In genomic region chr14:35164849-35165248, GRCh38 we compare ENCODE assay signal across 23 cellular contexts. TPM values are rescaled to one million over a fixed set of nuclear protein-coding genes. Genes with fewer than 3 reads are reported as not detected.
A peak's percentile ranks its signal among the peaks of the same experiment; 100 is the strongest.
DNase-seq lines count a peak whose midpoint lies in the region; ATAC-seq, FAIRE-seq and TF ChIP-seq lines count a peak whose summit lies in the region.
"Had no signal": no experiment of that assay in that cellular context is flagged by ENCODE, and none has a peak within 500 bp of the region (broad histone marks: within the 10 kb centered on the region; RNA-seq: fewer than 3 reads in every experiment).

No MANE protein-coding gene starts in this region.

- H3K9me3 ChIP-seq in HepG2 (ENCODE audit: low read length) (no peaks in the 10 kb centered on the region), right lobe of liver (no peaks in the 10 kb centered on the region), mucosa of descending colon (no peaks in the 10 kb centered on the region)
- H3K9me3 ChIP-seq: A549 had no signal

- no peaks in the 10 kb centered on the region for H4K20me1 ChIP-seq in HepG2 (ENCODE audit: insufficient read depth, low read length)

- CTCF ChIA-PET in HepG2 (lab: Yijun Ruan, JAX; ENCODE audit: low intra/inter-chr PET ratio, low total read pairs), result no interaction called here

- peaks cover 5 to 10% of the 10 kb centered on the region in 2 donors for H3K36me3 Mint-ChIP-seq in activated T-cell treated with anti-CD3 and anti-CD28 coated beads, Interleukin-2, amount 50 U/mL, for 72 hours (ENCODE audit: insufficient read depth in 2 of 2)
- peaks cover 59% of the 10 kb centered on the region for H3K36me3 Mint-ChIP-seq in activated T-cell treated with anti-CD3 and anti-CD28 coated beads, Interleukin-2, amount 50 U/mL, for 24 hours (ENCODE audit: low read depth)

- BruUV-seq in HepG2 (replicated peaks; lab: Mats Ljungman, UMichigan), result no TSS peak

- TF ChIP-seq EP300 in HepG2 (IDR thresholded peaks at IDR 0.05; ENCODE audit: low read depth in 2 of 2, low read length in 2 of 2), result no peak
- no peak for TF ChIP-seq EP300 in HepG2 (CRISPR knock-in tag; IDR thresholded peaks at IDR 0.05; ENCODE audit: borderline replicate concordance)

- H3K4me1 Mint-ChIP-seq in activated T-cell treated with anti-CD3 and anti-CD28 coated beads, Interleukin-2, amount 50 U/mL, for 72 hours (ENCODE audit: low read depth), result peaks cover 28% of the 10 kb centered on the region
- peaks cover 33% of the 10 kb centered on the region for H3K4me1 Mint-ChIP-seq in activated T-cell treated with anti-CD3 and anti-CD28 coated beads, Interleukin-2, amount 50 U/mL, for 24 hours (ENCODE audit: low read depth)

- H3K9me3 Mint-ChIP-seq in activated T-cell treated with anti-CD3 and anti-CD28 coated beads, Interleukin-2, amount 50 U/mL, for 72 hours, result peaks cover 4% of the 10 kb centered on the region in 2 donors
- H3K9me3 Mint-ChIP-seq in activated T-cell treated with anti-CD3 and anti-CD28 coated beads, Interleukin-2, amount 50 U/mL, for 24 hours, result no peaks in the 10 kb centered on the region
- H3K9me3 Mint-ChIP-seq: CD4-positive, alpha-beta T cell had no signal

- no peak overlapping the region for H3K9ac ChIP-seq in HepG2 (ENCODE audit: insufficient read depth, low read depth, low read length)
- H3K9ac ChIP-seq: BLaER1 treated with 17β-estradiol and CSF1 and Interleukin-3, amounts not matched to agents 10 nM and 100 nM had no signal

- no peaks in the 10 kb centered on the region for H3K27me3 Mint-ChIP-seq in activated T-cell treated with anti-CD3 and anti-CD28 coated beads, Interleukin-2, amount 50 U/mL, for 72 hours (ENCODE audit: low read depth)
- no peaks in the 10 kb centered on the region for H3K27me3 Mint-ChIP-seq in activated T-cell treated with anti-CD3 and anti-CD28 coated beads, Interleukin-2, amount 50 U/mL, for 24 hours
- H3K27me3 Mint-ChIP-seq: B cell; CD4-positive, alpha-beta T cell had no signal

- FAIRE-seq in HepG2 (lab: Jason Lieb, UNC), result no peak
- FAIRE-seq: A549, D721Med, G401.6, GM12891, GM19239 had no signal

- in situ Hi-C loops in HepG2 (cut with HindIII; ENCODE audit: extremely low pct_ligation_motif_present, low pct_unique_long_range_greater_than_20kb), result no loop called here

- H3K4me1 ChIP-seq in HepG2 (ENCODE audit: insufficient read depth, low read length), result peaks cover 11% of the 10 kb centered on the region
- H3K4me1 ChIP-seq in right lobe of liver, result peaks cover 0 to 4% (median 0%) of the 10 kb centered on the region in 4 donors
- no peaks in the 10 kb centered on the region for H3K4me1 ChIP-seq in mucosa of descending colon (ENCODE audit: low read depth)

- no peak overlapping the region for H3K27ac ChIP-seq in HepG2 (ENCODE audit: extremely low read length, insufficient read depth, low read length)
- no peak overlapping the region for H3K27ac ChIP-seq in right lobe of liver
- H3K27ac ChIP-seq: 22Rv1; A549; BLaER1 treated with 17β-estradiol and CSF1 and Interleukin-3, amounts not matched to agents 10 nM and 100 nM; C4-2B had no signal

- H3K4me2 ChIP-seq in HepG2 (ENCODE audit: low read depth, low read length), result no peak overlapping the region
- H3K4me2 ChIP-seq: A549; BLaER1 treated with 17β-estradiol and CSF1 and Interleukin-3, amounts not matched to agents 10 nM and 100 nM had no signal

- ATAC-seq in activated T-cell treated with anti-CD3 and anti-CD28 coated beads, Interleukin-2, amount 50 U/mL, for 72 hours (replicated peaks in 1 of 2), result no peak
- ATAC-seq in HepG2 (no peak), right lobe of liver (no peak), mucosa of descending colon (peak; percentile 82), HG03025 (IDR thresholded peaks at IDR 0.05; ENCODE audit: low FRiP score, unreplicated experiment) (no peak)
- ATAC-seq: A549; CD8-positive, alpha-beta T cell had no signal

- TF ChIP-seq RAD21 in HepG2 (CRISPR knock-in tag; IDR thresholded peaks at IDR 0.05), result no peak

- WGBS in HepG2 (ENCODE audit: low lambda C conversion rate), result 88% methylated on average over 5 of the region's 5 CpGs
- 79% methylated on average over 5 of the region's 5 CpGs for WGBS in right lobe of liver (ENCODE audit: insufficient coverage, low coverage, low lambda C conversion rate, missing lambda C conversion rate)

- DNase-seq in activated T-cell treated with anti-CD3 and anti-CD28 coated beads, Interleukin-2, amount 50 U/mL, for 72 hours, result no peak
- no peak for DNase-seq in activated T-cell treated with anti-CD3 and anti-CD28 coated beads, Interleukin-2, amount 50 U/mL, for 24 hours
- no peak for DNase-seq in HepG2 (ENCODE audit: low spot score)
- DNase-seq in right lobe of liver, result no peak
- DNase-seq in mucosa of descending colon, result no peak
- DNase-seq in NCI-H69 (lab: John Stamatoyannopoulos, UW), result no peak
- DNase-seq: AML-193; Caco-2; Calu3; CD4-positive, alpha-beta T cell; CD8-positive, alpha-beta T cell; DMS79 treated with DMSO at 0.1 percent for 48 hours; GF-D8 had no signal

- H3K4me3 Mint-ChIP-seq in activated T-cell treated with anti-CD3 and anti-CD28 coated beads, Interleukin-2, amount 50 U/mL, for 72 hours, result no peak overlapping the region
- no peak overlapping the region for H3K4me3 Mint-ChIP-seq in activated T-cell treated with anti-CD3 and anti-CD28 coated beads, Interleukin-2, amount 50 U/mL, for 24 hours
- H3K4me3 Mint-ChIP-seq: B cell; CD4-positive, alpha-beta T cell; CD8-positive, alpha-beta T cell had no signal

- TF ChIP-seq POLR2A in HepG2 (IDR thresholded peaks at IDR 0.05; ENCODE audit: insufficient read depth in 1 of 2, low read depth in 2 of 2, low read length in 2 of 2) (no peak), right lobe of liver (IDR thresholded peaks at IDR 0.05) (no peak)

- peak overlapping the region; percentile 37 for H3K27ac Mint-ChIP-seq in activated T-cell treated with anti-CD3 and anti-CD28 coated beads, Interleukin-2, amount 50 U/mL, for 72 hours
- H3K27ac Mint-ChIP-seq in activated T-cell treated with anti-CD3 and anti-CD28 coated beads, Interleukin-2, amount 50 U/mL, for 24 hours, result no peak overlapping the region
- H3K27ac Mint-ChIP-seq: B cell; CD4-positive, alpha-beta T cell; CD8-positive, alpha-beta T cell had no signal

- POLR2A ChIA-PET in HepG2 (lab: Yijun Ruan, JAX), result no interaction called here

- H3K36me3 ChIP-seq in HepG2 (replicated peaks in 1 of 2; ENCODE audit: control insufficient read depth in 1 of 2, insufficient read depth in 2 of 2, low read length in 2 of 2) (peaks cover 6 to 16% of the 10 kb centered on the region in 2 experiments; a peak in 4 of 5 replicates), right lobe of liver (no peaks in the 10 kb centered on the region), mucosa of descending colon (ENCODE audit: low read depth) (no peaks in the 10 kb centered on the region)

- TF ChIP-seq CTCF in HepG2 (CRISPR knock-in tag; IDR thresholded peaks at IDR 0.05) (no peak), right lobe of liver (IDR thresholded peaks at IDR 0.05) (no peak), mucosa of descending colon (IDR thresholded peaks at IDR 0.05) (no peak)

- no peaks in the 10 kb centered on the region for H3K27me3 ChIP-seq in HepG2 (ENCODE audit: control insufficient read depth in 1 of 2, insufficient read depth in 2 of 2, low read length in 2 of 2)
- H3K27me3 ChIP-seq in right lobe of liver, result no peaks in the 10 kb centered on the region
- H3K27me3 ChIP-seq: BLaER1 treated with 17β-estradiol and CSF1 and Interleukin-3, amounts not matched to agents 10 nM and 100 nM had no signal

- H3K4me3 ChIP-seq in HepG2 (replicated peaks in 1 of 3; ENCODE audit: insufficient read depth in 1 of 3, low read depth in 2 of 3, low read length in 3 of 3) (no peak overlapping the region), right lobe of liver (no peak overlapping the region), mucosa of descending colon (no peak overlapping the region)
- H3K4me3 ChIP-seq: A549; BLaER1 treated with 17β-estradiol and CSF1 and Interleukin-3, amounts not matched to agents 10 nM and 100 nM had no signal

- intact Hi-C loops in HepG2 (cut with micrococcal nuclease; ENCODE audit: unreplicated experiment) (no loop called here), right lobe of liver (cut with DNase I) (no loop called here), mucosa of descending colon (cut with DNase I, micrococcal nuclease) (no loop called here)

- no peak overlapping the region for H2AFZ ChIP-seq in HepG2 (ENCODE audit: low read length)

- H3K79me2 ChIP-seq in HepG2 (ENCODE audit: insufficient read depth, low read length), result peaks cover 2% of the 10 kb centered on the region

RNA-seq across cellular contexts. Expression of gene PRORP, which starts 42.5 kb away (rescaled TPM):
- 10 to 100 TPM; 33.0 to 36.0 TPM for total RNA-seq in activated T-cell treated with anti-CD3 and anti-CD28 coated beads, Interleukin-2, amount 50 U/mL, for 72 hours
- total RNA-seq in HepG2 (2016; rRNA removed; fragmentation: Illumina TruSeq; extraction: Trizol), result 88.7 and 131 TPM in 2 replicates
- total RNA-seq in HepG2 (2016; cell fraction: cytosol; rRNA removed; fragmentation: Illumina TruSeq; extraction: Trizol; ENCODE audit: low read depth), result 13.8 and 16.8 TPM in 2 replicates
- 92.4 and 130 TPM in 2 replicates for total RNA-seq in HepG2 (2016; cell fraction: insoluble cytoplasmic fraction; rRNA removed; fragmentation: Illumina TruSeq; extraction: Trizol)
- total RNA-seq in HepG2 (2016; cell fraction: membrane; rRNA removed; fragmentation: Illumina TruSeq; extraction: Trizol), result 35.4 and 42.4 TPM in 2 replicates
- total RNA-seq in HepG2 (2016; cell fraction: nucleus; rRNA removed; fragmentation: Illumina TruSeq; extraction: Trizol), result 90.7 and 94.1 TPM in 2 replicates
- polyA plus RNA-seq in HepG2 (2011; rRNA removed), result 39.5 and 48.9 TPM in 2 replicates
- polyA plus RNA-seq in HepG2 (2011; cell fraction: cytosol; rRNA removed), result 31.7 and 35.0 TPM in 2 replicates
- 48.8 and 58.1 TPM in 2 replicates for polyA plus RNA-seq in HepG2 (2011; cell fraction: nucleus; rRNA removed)
- 28.3 and 37.5 TPM in 2 replicates for polyA plus RNA-seq in HepG2 (2012)
- 19.5 and 19.9 TPM in 2 replicates for polyA plus RNA-seq in HepG2 (2016; cell fraction: cytosol; fragmentation: Illumina TruSeq; extraction: Trizol; ENCODE audit: low read depth)
- polyA plus RNA-seq in HepG2 (2016; cell fraction: insoluble cytoplasmic fraction; fragmentation: Illumina TruSeq; extraction: Trizol; ENCODE audit: low read depth), result 109 and 122 TPM in 2 replicates
- 35.4 and 36.9 TPM in 2 replicates for polyA plus RNA-seq in HepG2 (2016; cell fraction: membrane; fragmentation: Illumina TruSeq; extraction: Trizol; ENCODE audit: low read depth)
- 57.9 and 59.7 TPM in 2 replicates for polyA plus RNA-seq in HepG2 (2016; cell fraction: nucleus; fragmentation: Illumina TruSeq; extraction: Trizol; ENCODE audit: insufficient read depth, low read depth)
- 52.8 and 83.3 TPM in 2 replicates for polyA minus RNA-seq in HepG2 (2011; rRNA and poly(A)+ RNA removed; ENCODE audit: low replicate concordance)
- 20.3 and 21.2 TPM in 2 replicates for polyA minus RNA-seq in HepG2 (2011; cell fraction: cytosol; rRNA and poly(A)+ RNA removed)
- 93.3 and 97.1 TPM in 2 replicates for polyA minus RNA-seq in HepG2 (2011; cell fraction: nucleus; rRNA and poly(A)+ RNA removed)
- total RNA-seq in right lobe of liver, result 10 to 100 TPM; 15.2 to 22.2 (median 19.7) TPM
- total RNA-seq in mucosa of descending colon, result 10 to 100 TPM; 18.6 to 30.7 (median 27.5) TPM

RNA-seq across cellular contexts. Expression of gene PPP2R3C, which starts 43.1 kb away (rescaled TPM):
- total RNA-seq in activated T-cell treated with anti-CD3 and anti-CD28 coated beads, Interleukin-2, amount 50 U/mL, for 72 hours, result 10 to 100 TPM; 66.5 to 83.7 TPM
- total RNA-seq in HepG2 (2016; rRNA removed; fragmentation: Illumina TruSeq; extraction: Trizol) (102 and 140 TPM in 2 replicates), right lobe of liver (10 to 100 TPM in 2 of 6 experiments, 1 to 10 TPM in 4; 6.8 to 15.6 (median 9.4) TPM), mucosa of descending colon (10 to 100 TPM; 21.5 to 35.5 (median 23.0) TPM)
- 67.2 and 69.3 TPM in 2 replicates for total RNA-seq in HepG2 (2016; cell fraction: cytosol; rRNA removed; fragmentation: Illumina TruSeq; extraction: Trizol; ENCODE audit: low read depth)
- total RNA-seq in HepG2 (2016; cell fraction: insoluble cytoplasmic fraction; rRNA removed; fragmentation: Illumina TruSeq; extraction: Trizol), result 103 and 132 TPM in 2 replicates
- 98.3 and 109 TPM in 2 replicates for total RNA-seq in HepG2 (2016; cell fraction: membrane; rRNA removed; fragmentation: Illumina TruSeq; extraction: Trizol)
- 70.1 and 86.0 TPM in 2 replicates for total RNA-seq in HepG2 (2016; cell fraction: nucleus; rRNA removed; fragmentation: Illumina TruSeq; extraction: Trizol)
- 49.5 and 63.4 TPM in 2 replicates for polyA plus RNA-seq in HepG2 (2011; rRNA removed)
- 18.2 and 27.5 TPM in 2 replicates for polyA plus RNA-seq in HepG2 (2011; cell fraction: cytosol; rRNA removed)
- 44.1 and 44.3 TPM in 2 replicates for polyA plus RNA-seq in HepG2 (2011; cell fraction: nucleus; rRNA removed)
- 81.6 and 81.7 TPM in 2 replicates for polyA plus RNA-seq in HepG2 (2012)
- 47.5 and 54.1 TPM in 2 replicates for polyA plus RNA-seq in HepG2 (2016; cell fraction: cytosol; fragmentation: Illumina TruSeq; extraction: Trizol; ENCODE audit: low read depth)
- polyA plus RNA-seq in HepG2 (2016; cell fraction: insoluble cytoplasmic fraction; fragmentation: Illumina TruSeq; extraction: Trizol; ENCODE audit: low read depth), result 104 and 106 TPM in 2 replicates
- polyA plus RNA-seq in HepG2 (2016; cell fraction: membrane; fragmentation: Illumina TruSeq; extraction: Trizol; ENCODE audit: low read depth), result 73.5 and 78.8 TPM in 2 replicates
- polyA plus RNA-seq in HepG2 (2016; cell fraction: nucleus; fragmentation: Illumina TruSeq; extraction: Trizol; ENCODE audit: insufficient read depth, low read depth), result 113 and 121 TPM in 2 replicates
- polyA minus RNA-seq in HepG2 (2011; rRNA and poly(A)+ RNA removed; ENCODE audit: low replicate concordance), result 10.0 and 16.5 TPM in 2 replicates
- 18.3 and 22.6 TPM in 2 replicates for polyA minus RNA-seq in HepG2 (2011; cell fraction: cytosol; rRNA and poly(A)+ RNA removed)
- 63.3 and 75.2 TPM in 2 replicates for polyA minus RNA-seq in HepG2 (2011; cell fraction: nucleus; rRNA and poly(A)+ RNA removed)
